Comparison of ENCODE assay signal across 19 cellular contexts in genomic region chr6:1278057-1278720, GRCh38. TPM values are rescaled to one million over a fixed set of nuclear protein-coding genes. Genes with fewer than 3 reads are reported as not detected.
DNase-seq lines count a peak whose midpoint lies in the region; ATAC-seq, FAIRE-seq and TF ChIP-seq lines count a peak whose summit lies in the region.
"Had no signal": no experiment of that assay in that cellular context is flagged by ENCODE, and none has a peak within 500 bp of the region (broad histone marks: within the 10 kb centered on the region; RNA-seq: fewer than 3 reads in every experiment).

No MANE protein-coding gene starts in this region.

- 79% methylated on average over 5 of the region's 5 CpGs for WGBS in HepG2 (ENCODE audit: low lambda C conversion rate)
- 41% methylated on average over 2 of the region's 5 CpGs for WGBS in right lobe of liver (ENCODE audit: insufficient coverage, low coverage, low lambda C conversion rate, missing lambda C conversion rate)
- 81% methylated on average over 5 of the region's 5 CpGs for WGBS in esophagus muscularis mucosa
- WGBS in prostate gland = 60% methylated on average over 5 of the region's 5 CpGs

- peaks cover 28% of the 10 kb centered on the region for H3K27me3 Mint-ChIP-seq in nephron (ENCODE audit: low read depth)

- H3K79me2 ChIP-seq in HepG2 (ENCODE audit: insufficient read depth, low read length) = no peaks in the 10 kb centered on the region

- no peaks in the 10 kb centered on the region for H4K20me1 ChIP-seq in HepG2 (ENCODE audit: insufficient read depth, low read length)

- H3K4me3 ChIP-seq in HepG2 (replicated peaks in 1 of 3; ENCODE audit: insufficient read depth in 1 of 3, low read depth in 2 of 3, low read length in 3 of 3) = no peak overlapping the region
- H3K4me3 ChIP-seq in right lobe of liver = no peak overlapping the region
- H3K4me3 ChIP-seq in esophagus muscularis mucosa = no peak overlapping the region
- H3K4me3 ChIP-seq in prostate gland = no peak overlapping the region
- no peak overlapping the region for H3K4me3 ChIP-seq in SJCRH30
- H3K4me3 ChIP-seq: HAP-1 had no signal

- in situ Hi-C loops in HepG2 (cut with HindIII; ENCODE audit: extremely low pct_ligation_motif_present, low pct_unique_long_range_greater_than_20kb) = no loop called here

- H2AFZ ChIP-seq in HepG2 (ENCODE audit: low read length) = no peak overlapping the region

- H3K9me3 Mint-ChIP-seq in nephron = peaks cover 14% of the 10 kb centered on the region
- H3K9me3 Mint-ChIP-seq: HFFc6 had no signal

- peaks cover 5% of the 10 kb centered on the region for H3K4me1 Mint-ChIP-seq in nephron
- H3K4me1 Mint-ChIP-seq: CD4-positive, alpha-beta memory T cell had no signal

- no peak for TF ChIP-seq RAD21 in HepG2 (CRISPR knock-in tag; IDR thresholded peaks at IDR 0.05)

- H3K27me3 ChIP-seq in HepG2 (ENCODE audit: control insufficient read depth in 1 of 2, insufficient read depth in 2 of 2, low read length in 2 of 2) (no peaks in the 10 kb centered on the region), right lobe of liver (no peaks in the 10 kb centered on the region), esophagus muscularis mucosa (no peaks in the 10 kb centered on the region), prostate gland (replicated peaks; ENCODE audit: insufficient read depth) (no peaks in the 10 kb centered on the region), SJCRH30 (no peaks in the 10 kb centered on the region)

- no peaks in the 10 kb centered on the region for H3K36me3 ChIP-seq in HepG2 (replicated peaks in 1 of 2; ENCODE audit: control insufficient read depth in 1 of 2, insufficient read depth in 2 of 2, low read length in 2 of 2)
- H3K36me3 ChIP-seq in right lobe of liver = no peaks in the 10 kb centered on the region
- no peaks in the 10 kb centered on the region for H3K36me3 ChIP-seq in esophagus muscularis mucosa
- H3K36me3 ChIP-seq in prostate gland = no peaks in the 10 kb centered on the region
- H3K36me3 ChIP-seq in SJCRH30 = no peaks in the 10 kb centered on the region
- H3K36me3 ChIP-seq: HAP-1 had no signal

- H3K9ac ChIP-seq in HepG2 (ENCODE audit: insufficient read depth, low read depth, low read length) = no peak overlapping the region

- peak overlapping the region in 2 of 3 experiments; percentile 38 to 67 for H3K27ac Mint-ChIP-seq in nephron
- H3K27ac Mint-ChIP-seq: CD4-positive, alpha-beta memory T cell; HFFc6 had no signal

- TF ChIP-seq EP300 in HepG2 (IDR thresholded peaks at IDR 0.05; ENCODE audit: low read depth in 2 of 2, low read length in 2 of 2) = no peak
- no peak for TF ChIP-seq EP300 in HepG2 (CRISPR knock-in tag; IDR thresholded peaks at IDR 0.05; ENCODE audit: borderline replicate concordance)
- no peak for TF ChIP-seq EP300 in esophagus muscularis mucosa (IDR thresholded peaks at IDR 0.05)

- no peaks in the 10 kb centered on the region for H3K36me3 Mint-ChIP-seq in nephron (ENCODE audit: low read depth)
- H3K36me3 Mint-ChIP-seq: CD4-positive, alpha-beta memory T cell had no signal

- H3K4me1 ChIP-seq in HepG2 (ENCODE audit: insufficient read depth, low read length) = peaks cover 34% of the 10 kb centered on the region
- H3K4me1 ChIP-seq in right lobe of liver = no peaks in the 10 kb centered on the region
- no peaks in the 10 kb centered on the region for H3K4me1 ChIP-seq in esophagus muscularis mucosa
- no peaks in the 10 kb centered on the region for H3K4me1 ChIP-seq in prostate gland (replicated peaks)
- H3K4me1 ChIP-seq in SJCRH30 = no peaks in the 10 kb centered on the region
- H3K4me1 ChIP-seq: HAP-1 had no signal

- TF ChIP-seq POLR2A in HepG2 (IDR thresholded peaks at IDR 0.05; ENCODE audit: insufficient read depth in 1 of 2, low read depth in 2 of 2, low read length in 2 of 2) = no peak
- TF ChIP-seq POLR2A in right lobe of liver (IDR thresholded peaks at IDR 0.05) = no peak
- TF ChIP-seq POLR2A in esophagus muscularis mucosa (IDR thresholded peaks at IDR 0.05; ENCODE audit: low read depth) = no peak
- no peak for TF ChIP-seq POLR2A in prostate gland (IDR thresholded peaks at IDR 0.05)

- H3K9me3 ChIP-seq in HepG2 (ENCODE audit: low read length) = peaks cover under 1% of the 10 kb centered on the region; the same call in 1 of the 2 replicates
- H3K9me3 ChIP-seq in right lobe of liver = no peaks in the 10 kb centered on the region
- H3K9me3 ChIP-seq in esophagus muscularis mucosa = no peaks in the 10 kb centered on the region
- no peaks in the 10 kb centered on the region for H3K9me3 ChIP-seq in prostate gland
- no peaks in the 10 kb centered on the region for H3K9me3 ChIP-seq in SJCRH30 (replicated peaks)
- H3K9me3 ChIP-seq: HAP-1 had no signal

- H3K4me2 ChIP-seq in HepG2 (ENCODE audit: low read depth, low read length) = no peak overlapping the region

- no peak for FAIRE-seq in HepG2 (lab: Jason Lieb, UNC)
- FAIRE-seq: GM12892, GM19239, H1 had no signal

- intact Hi-C loops in HepG2 (cut with micrococcal nuclease; ENCODE audit: unreplicated experiment) = no loop called here
- intact Hi-C loops in right lobe of liver (cut with DNase I) = no loop called here
- intact Hi-C loops in esophagus muscularis mucosa (cut with DNase I) = no loop called here
- intact Hi-C loops in prostate gland (cut with DNase I) = no loop called here

- H3K4me3 Mint-ChIP-seq in nephron = no peak overlapping the region
- H3K4me3 Mint-ChIP-seq: CD4-positive, alpha-beta memory T cell; HFFc6 had no signal

- no TSS peak for BruUV-seq in HepG2 (replicated peaks; lab: Mats Ljungman, UMichigan)

- H3K27ac ChIP-seq in HepG2 (ENCODE audit: extremely low read length, insufficient read depth, low read length) (no peak overlapping the region), right lobe of liver (no peak overlapping the region), esophagus muscularis mucosa (replicated peaks in 1 of 4) (no peak overlapping the region), prostate gland (no peak overlapping the region), SJCRH30 (no peak overlapping the region)

- ATAC-seq in HepG2 (no peak), right lobe of liver (no peak)

- DNase-seq in HepG2 (ENCODE audit: low spot score) = peak; percentile 38
- DNase-seq in right lobe of liver = no peak
- peak; percentile 74 for DNase-seq in esophagus muscularis mucosa (ENCODE audit: extremely low spot score)
- DNase-seq in medulla oblongata (ENCODE audit: extremely low spot score) = no peak
- DNase-seq in prostate gland (ENCODE audit: low spot score) = no peak
- DNase-seq in SJCRH30 = no peak
- DNase-seq: 8988T; AML-193; C1 segment of cervical spinal cord; CD4-positive, alpha-beta memory T cell; DND-41; GDM1; HFFc6 had no signal

- CTCF ChIA-PET in HepG2 (lab: Yijun Ruan, JAX; ENCODE audit: low intra/inter-chr PET ratio, low total read pairs) = no interaction called here

- POLR2A ChIA-PET in HepG2 (lab: Yijun Ruan, JAX) = interaction anchor here (3.2 to 5.9 kb wide), 2 partner anchors 10 to 33 kb away, joined by 26 to 57 read pairs; partner anchors contain the start of gene FOXQ1

- TF ChIP-seq CTCF in HepG2 (CRISPR knock-in tag; IDR thresholded peaks at IDR 0.05) (no peak), right lobe of liver (IDR thresholded peaks at IDR 0.05) (no peak), esophagus muscularis mucosa (IDR thresholded peaks at IDR 0.05) (no peak), nephron (IDR thresholded peaks at IDR 0.05; ENCODE audit: unreplicated experiment in 3 of 3) (no peak), prostate gland (IDR thresholded peaks at IDR 0.05) (no peak)

TF ChIP-seq in HepG2, 621 proteins besides CTCF, POLR2A, EP300 and RAD21 (continues in another document):
- TF ChIP-seq ZNF335 (CRISPR knock-in tag; IDR thresholded peaks at IDR 0.05) (no peak), ZBTB37 (CRISPR knock-in tag; IDR thresholded peaks at IDR 0.05) (0 out of 2 replicates have a peak, but pooled peaks have one; percentile 25), RBAK (CRISPR knock-in tag; IDR thresholded peaks at IDR 0.05) (no peak), MATR3 (CRISPR knock-in tag; IDR thresholded peaks at IDR 0.05) (no peak)

RNA-seq across cellular contexts. Expression of gene FOXQ1, which starts 33.7 kb away (rescaled TPM):
- total RNA-seq in HepG2 (2016; rRNA removed; fragmentation: Illumina TruSeq; extraction: Trizol) (39.2 and 39.8 TPM in 2 replicates), right lobe of liver (1 to 10 TPM in 1 of 6 experiments, under 1 TPM in 5; 0.12 to 4.0 (median 0.23) TPM), esophagus muscularis mucosa (1 to 10 TPM; 2.5 to 4.4 (median 2.9) TPM), prostate gland (10 to 100 TPM; 20.3 to 38.6 TPM)
- total RNA-seq in HepG2 (2016; cell fraction: cytosol; rRNA removed; fragmentation: Illumina TruSeq; extraction: Trizol; ENCODE audit: low read depth) = 15.7 and 16.9 TPM in 2 replicates
- total RNA-seq in HepG2 (2016; cell fraction: insoluble cytoplasmic fraction; rRNA removed; fragmentation: Illumina TruSeq; extraction: Trizol) = 33.8 and 40.6 TPM in 2 replicates
- 48.5 and 52.3 TPM in 2 replicates for total RNA-seq in HepG2 (2016; cell fraction: membrane; rRNA removed; fragmentation: Illumina TruSeq; extraction: Trizol)
- total RNA-seq in HepG2 (2016; cell fraction: nucleus; rRNA removed; fragmentation: Illumina TruSeq; extraction: Trizol) = 33.3 and 37.9 TPM in 2 replicates
- polyA plus RNA-seq in HepG2 (2011; rRNA removed) = 25.3 and 35.2 TPM in 2 replicates
- polyA plus RNA-seq in HepG2 (2011; cell fraction: cytosol; rRNA removed) = 23.3 and 28.0 TPM in 2 replicates
- 24.4 and 38.2 TPM in 2 replicates for polyA plus RNA-seq in HepG2 (2011; cell fraction: nucleus; rRNA removed)
- 29.4 and 33.5 TPM in 2 replicates for polyA plus RNA-seq in HepG2 (2012)
- polyA plus RNA-seq in HepG2 (2016; cell fraction: cytosol; fragmentation: Illumina TruSeq; extraction: Trizol; ENCODE audit: low read depth) = 14.0 and 20.5 TPM in 2 replicates
- 80.2 and 86.7 TPM in 2 replicates for polyA plus RNA-seq in HepG2 (2016; cell fraction: insoluble cytoplasmic fraction; fragmentation: Illumina TruSeq; extraction: Trizol; ENCODE audit: low read depth)
- polyA plus RNA-seq in HepG2 (2016; cell fraction: membrane; fragmentation: Illumina TruSeq; extraction: Trizol; ENCODE audit: low read depth) = 44.4 and 57.9 TPM in 2 replicates
- polyA plus RNA-seq in HepG2 (2016; cell fraction: nucleus; fragmentation: Illumina TruSeq; extraction: Trizol; ENCODE audit: insufficient read depth, low read depth) = 69.2 and 74.9 TPM in 2 replicates
- polyA minus RNA-seq in HepG2 (2011; rRNA and poly(A)+ RNA removed; ENCODE audit: low replicate concordance) = 8.1 and 73.3 TPM in 2 replicates
- polyA minus RNA-seq in HepG2 (2011; cell fraction: cytosol; rRNA and poly(A)+ RNA removed) = 46.4 and 59.0 TPM in 2 replicates
- polyA minus RNA-seq in HepG2 (2011; cell fraction: nucleus; rRNA and poly(A)+ RNA removed) = 48.1 and 66.8 TPM in 2 replicates
- total RNA-seq in SJCRH30 (2014; rRNA removed; shearing (Covaris generic)) = not detected in 2 replicates
- total RNA-seq: CD4-positive, alpha-beta memory T cell; H1; HT1080 had no signal
- polyA plus RNA-seq: CD4-positive, alpha-beta memory T cell had no signal

Comparison
In these comparisons a context has a peak if more than half of its experiments do, and no peak if none do; other contexts are left out.
1. DNase-seq: peak in HepG2 (single experiment) and esophagus muscularis mucosa (single experiment); none in right lobe of liver (0 of 3), medulla oblongata (single experiment), prostate gland (single experiment) and SJCRH30 (0 of 2).